Comparison of ENCODE assay signal across 15 cellular contexts in the genomic region with DNA sequence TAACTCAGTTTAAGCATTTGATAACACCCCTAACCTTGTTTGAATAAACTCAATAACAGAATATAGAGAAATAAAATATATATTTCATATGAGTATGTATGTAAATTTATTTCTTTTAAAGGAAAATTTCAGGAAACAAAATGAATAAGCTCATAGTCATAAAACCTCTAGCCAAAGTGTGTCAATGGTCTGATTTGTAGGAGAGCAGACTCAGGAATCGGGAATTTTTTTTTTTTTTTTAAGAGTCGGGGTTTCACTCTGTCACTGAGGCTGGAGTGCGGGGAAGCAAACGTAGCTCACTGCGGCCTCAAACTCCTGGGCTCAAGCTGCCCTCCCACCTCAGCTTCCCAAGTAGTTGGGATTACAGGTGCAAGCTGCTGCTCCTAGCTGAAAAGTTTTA. TPM values are rescaled to one million over a fixed set of nuclear protein-coding genes. Genes with fewer than 3 reads are reported as not detected.
DNase-seq lines count a peak whose midpoint lies in the region; ATAC-seq, FAIRE-seq and TF ChIP-seq lines count a peak whose summit lies in the region.
"Had no signal": no experiment of that assay in that cellular context is flagged by ENCODE, and none has a peak within 500 bp of the region (broad histone marks: within the 10 kb centered on the region; RNA-seq: fewer than 3 reads in every experiment).

No MANE protein-coding gene starts in this region.

- H4K20me1 ChIP-seq in MM.1S (ENCODE audit: insufficient read depth, low read length) = no peaks in the 10 kb centered on the region
- H4K20me1 ChIP-seq in endothelial cell of umbilical vein (replicated peaks; ENCODE audit: control insufficient read depth, extremely low read depth, insufficient read depth, low read length) = no peaks in the 10 kb centered on the region

- no peak for DNase-seq in CD4-positive, CD25-positive, alpha-beta regulatory T cell
- DNase-seq in MM.1S (no peak), endothelial cell of umbilical vein (ENCODE audit: low read depth, low spot score) (peak; percentile 4), omental fat pad (ENCODE audit: low spot score) (no peak), kidney tubule cell (ENCODE audit: low spot score) (no peak)
- DNase-seq: activated CD4-positive, alpha-beta T cell treated with anti-CD3 and anti-CD28 coated beads, Interleukin-2, amount 50 U/mL, for 1 hour; effector memory CD8-positive, alpha-beta T cell; heart right ventricle; NCI-H1048; NCI-H446 treated with DMSO at 0.1 percent for 48 hours had no signal

- H3F3A ChIP-seq in MM.1S (ENCODE audit: insufficient read depth, low read length) = no peaks in the 10 kb centered on the region

- H3K36me3 Mint-ChIP-seq in CD4-positive, CD25-positive, alpha-beta regulatory T cell = peaks cover 6% of the 10 kb centered on the region

- H3K9me3 ChIP-seq in CD4-positive, CD25-positive, alpha-beta regulatory T cell (ENCODE audit: control insufficient read depth in 2 of 2, low read length in 2 of 2) = no peaks in the 10 kb centered on the region
- H3K9me3 ChIP-seq in MM.1S (replicated peaks; ENCODE audit: insufficient read depth, low read length) = no peaks in the 10 kb centered on the region
- no peaks in the 10 kb centered on the region for H3K9me3 ChIP-seq in endothelial cell of umbilical vein (replicated peaks; ENCODE audit: control insufficient read depth, insufficient read depth, low read length)
- H3K9me3 ChIP-seq in neuron (ENCODE audit: low read length) = no peaks in the 10 kb centered on the region
- H3K9me3 ChIP-seq: heart right ventricle had no signal

- POLR2A ChIA-PET in endothelial cell of umbilical vein (lab: Charles Lee) = interaction anchor here (0.7 kb wide), 1 partner anchor 12 kb away, joined by 3 read pairs; no protein-coding TSS in a partner anchor

- peaks cover 59% of the 10 kb centered on the region for H3K79me2 ChIP-seq in MM.1S (ENCODE audit: low read length)
- H3K79me2 ChIP-seq in endothelial cell of umbilical vein (ENCODE audit: control insufficient read depth, insufficient read depth, low read length) = peaks cover 66% of the 10 kb centered on the region

- no peaks in the 10 kb centered on the region for H3K9me1 ChIP-seq in endothelial cell of umbilical vein (replicated peaks; ENCODE audit: control insufficient read depth, extremely low read depth, insufficient read depth, low read length)

- H3K9me2 ChIP-seq in MM.1S (replicated peaks; ENCODE audit: insufficient read depth, low read length) = no peaks in the 10 kb centered on the region

- no peak for TF ChIP-seq POLR2A in endothelial cell of umbilical vein (IDR thresholded peaks at IDR 0.05; ENCODE audit: low read depth, low read length)

- intact Hi-C loops in endothelial cell of umbilical vein (cut with micrococcal nuclease) = loop anchor here (1.0 to 5.0 kb wide), 3 partner anchors 37 to 274 kb away; partner anchors contain the start of gene PPM1K

- H3K27ac ChIP-seq in CD4-positive, CD25-positive, alpha-beta regulatory T cell (ENCODE audit: insufficient read depth, low read length, poor library complexity, severe bottlenecking) = no peak overlapping the region
- H3K27ac ChIP-seq in MM.1S (ENCODE audit: low read length) (no peak overlapping the region), endothelial cell of umbilical vein (ENCODE audit: insufficient read depth, low read depth, low read length) (no peak overlapping the region)

- H3K4me1 Mint-ChIP-seq in CD4-positive, CD25-positive, alpha-beta regulatory T cell = peaks cover 20 to 64% (median 40%) of the 10 kb centered on the region in 4 donors

- H3K4me3 Mint-ChIP-seq in CD4-positive, CD25-positive, alpha-beta regulatory T cell = peak overlapping the region in 1 of 4 donors; percentile 97

- H3K27me3 ChIP-seq in CD4-positive, CD25-positive, alpha-beta regulatory T cell (ENCODE audit: control insufficient read depth, insufficient read depth, low read length) = no peaks in the 10 kb centered on the region
- no peaks in the 10 kb centered on the region for H3K27me3 ChIP-seq in MM.1S (replicated peaks; ENCODE audit: insufficient read depth, low read length)
- no peaks in the 10 kb centered on the region for H3K27me3 ChIP-seq in endothelial cell of umbilical vein (ENCODE audit: control insufficient read depth in 2 of 2, insufficient read depth in 2 of 2, low read length in 2 of 2)
- H3K27me3 ChIP-seq in neuron (ENCODE audit: insufficient read depth, low read length) = no peaks in the 10 kb centered on the region
- H3K27me3 ChIP-seq: heart right ventricle had no signal

- H3K9ac ChIP-seq in MM.1S (ENCODE audit: low read length) (no peak overlapping the region), endothelial cell of umbilical vein (replicated peaks; ENCODE audit: extremely low read depth, insufficient read depth, low read length) (peak overlapping the region; percentile 93)

- no peaks in the 10 kb centered on the region for H3K27me3 Mint-ChIP-seq in CD4-positive, CD25-positive, alpha-beta regulatory T cell
- H3K27me3 Mint-ChIP-seq: effector memory CD8-positive, alpha-beta T cell had no signal

- ATAC-seq in CD4-positive, CD25-positive, alpha-beta regulatory T cell (ENCODE audit: low read depth in 2 of 2) = no peak
- no peak for ATAC-seq in GM18867 (IDR thresholded peaks at IDR 0.05; ENCODE audit: unreplicated experiment)
- ATAC-seq in omental fat pad (ENCODE audit: low FRiP score) = no peak
- no peak for ATAC-seq in HG03378 (IDR thresholded peaks at IDR 0.05; ENCODE audit: unreplicated experiment)
- ATAC-seq: effector memory CD8-positive, alpha-beta T cell; HCT116; heart right ventricle had no signal

- no TSS peak for BruUV-seq in endothelial cell of umbilical vein (replicated peaks; lab: Mats Ljungman, UMichigan)

- peaks cover 0 to 2% (median 0%) of the 10 kb centered on the region in 7 donors for H3K9me3 Mint-ChIP-seq in CD4-positive, CD25-positive, alpha-beta regulatory T cell
- H3K9me3 Mint-ChIP-seq: activated T-helper 1 cell treated with anti-CD3 and anti-CD28 coated beads, Interleukin-12 subunit alpha, Interleukin-12 subunit beta, Interleukin-2, Interleukin-4 antibody, amounts not matched to agents 30 ng/mL and 10 ng/mL and 1 ng/mL, durations not matched to agents 14 hours and 24 hours and 36 hours; effector memory CD8-positive, alpha-beta T cell had no signal

- H3K4me2 ChIP-seq in MM.1S (ENCODE audit: low read depth, low read length) = peak overlapping the region; percentile 93; the same call in 1 of the 2 replicates
- H3K4me2 ChIP-seq in endothelial cell of umbilical vein (ENCODE audit: insufficient read depth, low read length) = peak overlapping the region; percentile 86

- H3K36me3 ChIP-seq in CD4-positive, CD25-positive, alpha-beta regulatory T cell (ENCODE audit: control insufficient read depth, insufficient read depth, low read length) = no peaks in the 10 kb centered on the region
- H3K36me3 ChIP-seq in MM.1S (replicated peaks; ENCODE audit: insufficient read depth, low read length) (no peaks in the 10 kb centered on the region), endothelial cell of umbilical vein (ENCODE audit: control insufficient read depth in 2 of 2, extremely low read depth in 1 of 2, insufficient read depth in 2 of 2, low read length in 2 of 2) (no peaks in the 10 kb centered on the region), neuron (ENCODE audit: insufficient read depth, low read length) (no peaks in the 10 kb centered on the region)
- H3K36me3 ChIP-seq: heart right ventricle had no signal

- CTCF ChIA-PET in endothelial cell of umbilical vein (lab: Charles Lee) = interaction anchor here (1.1 to 2.8 kb wide), 5 partner anchors 23 to 207 kb away, joined by 4 to 15 read pairs (median 4); no protein-coding TSS in a partner anchor

- peak overlapping the region; percentile 88 for H3K4me3 ChIP-seq in CD4-positive, CD25-positive, alpha-beta regulatory T cell (ENCODE audit: low read depth, low read length)
- H3K4me3 ChIP-seq in MM.1S (ENCODE audit: low read length) (no peak overlapping the region), endothelial cell of umbilical vein (replicated peaks in 1 of 3; ENCODE audit: insufficient read depth in 1 of 3, low read depth in 1 of 3, low read length in 3 of 3) (peak overlapping the region in 1 of 3 experiments; percentile 89), neuron (ENCODE audit: low read length) (peak overlapping the region; percentile 60)

- H2AFZ ChIP-seq in MM.1S (ENCODE audit: low read length) (no peak overlapping the region), endothelial cell of umbilical vein (ENCODE audit: low read depth, low read length) (no peak overlapping the region), neuron (ENCODE audit: low read depth, low read length) (no peak overlapping the region)

- TF ChIP-seq CTCF in MM.1S (IDR thresholded peaks at IDR 0.05; ENCODE audit: low read length) (no peak), endothelial cell of umbilical vein (IDR thresholded peaks at IDR 0.05; ENCODE audit: extremely low read depth in 1 of 2, insufficient read depth in 1 of 2, low read depth in 1 of 2, low read length in 2 of 2) (no peak), omental fat pad (IDR thresholded peaks at IDR 0.05) (no peak)

- H3K27ac Mint-ChIP-seq in CD4-positive, CD25-positive, alpha-beta regulatory T cell = no peak overlapping the region
- H3K27ac Mint-ChIP-seq: activated T-helper 1 cell treated with anti-CD3 and anti-CD28 coated beads, Interleukin-12 subunit alpha, Interleukin-12 subunit beta, Interleukin-2, Interleukin-4 antibody, amounts not matched to agents 30 ng/mL and 10 ng/mL and 1 ng/mL, durations not matched to agents 14 hours and 24 hours and 36 hours had no signal

- FAIRE-seq in endothelial cell of umbilical vein (lab: Jason Lieb, UNC) = no peak

- dilution Hi-C loops in endothelial cell of umbilical vein (cut with MboI; ENCODE audit: extremely low pct_ligation_motif_present, low sequenced_read_pairs) = no loop called here

- peaks cover 25% of the 10 kb centered on the region for H3K4me1 ChIP-seq in CD4-positive, CD25-positive, alpha-beta regulatory T cell (ENCODE audit: control insufficient read depth, insufficient read depth, low read length, poor library complexity, severe bottlenecking)
- H3K4me1 ChIP-seq in MM.1S (ENCODE audit: low read length) = peaks cover 9% of the 10 kb centered on the region
- H3K4me1 ChIP-seq in endothelial cell of umbilical vein (ENCODE audit: control insufficient read depth, extremely low read depth, insufficient read depth, low read length) = peaks cover 29% of the 10 kb centered on the region
- peaks cover 17% of the 10 kb centered on the region for H3K4me1 ChIP-seq in neuron (ENCODE audit: insufficient read depth, low read length)

RNA-seq across cellular contexts. Expression of gene PKD2, which starts 2.4 kb away (rescaled TPM):
- 17.3 TPM for total RNA-seq in CD4-positive, CD25-positive, alpha-beta regulatory T cell
- polyA plus RNA-seq in CD4-positive, CD25-positive, alpha-beta regulatory T cell = 1 to 10 TPM; 2.0 to 5.5 (median 3.9) TPM
- total RNA-seq in endothelial cell of umbilical vein = 27.0 and 33.5 TPM in 2 replicates
- polyA plus RNA-seq in endothelial cell of umbilical vein = 15.2 and 23.1 TPM in 2 replicates
- polyA plus RNA-seq in endothelial cell of umbilical vein (2011; cell fraction: cytosol; rRNA removed) = 17.7 and 18.4 TPM in 2 replicates
- 114 and 154 TPM in 2 replicates for polyA plus RNA-seq in endothelial cell of umbilical vein (2011; cell fraction: nucleus; rRNA removed)
- polyA plus RNA-seq in endothelial cell of umbilical vein (2012) = 19.0 and 19.3 TPM in 2 replicates
- 69.5 and 73.2 TPM in 2 replicates for polyA minus RNA-seq in endothelial cell of umbilical vein
- polyA minus RNA-seq in endothelial cell of umbilical vein (2011; cell fraction: cytosol; rRNA and poly(A)+ RNA removed) = 4.4 TPM
- polyA minus RNA-seq in endothelial cell of umbilical vein (2011; cell fraction: nucleus; rRNA and poly(A)+ RNA removed) = 71.2 and 90.9 TPM in 2 replicates
- total RNA-seq in omental fat pad = 100 to 1,000 TPM in 1 of 4 donors, 10 to 100 TPM in 3; 66.5 to 130 (median 88.6) TPM

RNA-seq across cellular contexts. Expression of gene SPP1, which starts 34.4 kb away (rescaled TPM):
- not detected for total RNA-seq in CD4-positive, CD25-positive, alpha-beta regulatory T cell
- under 1 TPM in 1 of 4 donors, not detected in 3; 0.56 TPM for polyA plus RNA-seq in CD4-positive, CD25-positive, alpha-beta regulatory T cell
- total RNA-seq in endothelial cell of umbilical vein = not detected in 2 replicates
- not detected in 2 replicates for polyA plus RNA-seq in endothelial cell of umbilical vein
- not detected in 2 replicates for polyA plus RNA-seq in endothelial cell of umbilical vein (2011; cell fraction: cytosol; rRNA removed)
- not detected in 2 replicates for polyA plus RNA-seq in endothelial cell of umbilical vein (2011; cell fraction: nucleus; rRNA removed)
- not detected in 2 replicates for polyA plus RNA-seq in endothelial cell of umbilical vein (2012)
- polyA minus RNA-seq in endothelial cell of umbilical vein = not detected in 2 replicates
- not detected for polyA minus RNA-seq in endothelial cell of umbilical vein (2011; cell fraction: cytosol; rRNA and poly(A)+ RNA removed)
- not detected in 2 replicates for polyA minus RNA-seq in endothelial cell of umbilical vein (2011; cell fraction: nucleus; rRNA and poly(A)+ RNA removed)
- 1,000 to 10,000 TPM in 1 of 4 donors, 10 to 100 TPM in 1, 1 to 10 TPM in 2; 7.9 to 1,073 (median 45.8) TPM for total RNA-seq in omental fat pad
